Comparison of ENCODE assay signal across 8 cellular contexts in genomic region chr7:96320437-96320836, GRCh38. TPM values are rescaled to one million over a fixed set of nuclear protein-coding genes. Genes with fewer than 3 reads are reported as not detected.
DNase-seq lines count a peak whose midpoint lies in the region; ATAC-seq and TF ChIP-seq lines count a peak whose summit lies in the region.

No MANE protein-coding gene starts in this region.

- H3K79me2 ChIP-seq in neural progenitor cell (ENCODE audit: low read depth): peaks cover 57% of the 10 kb centered on the region

- H2AFZ ChIP-seq in neural progenitor cell (replicated peaks): no peak overlapping the region

- H3K27ac Mint-ChIP-seq in CD8-positive, alpha-beta memory T cell: peak overlapping the region; percentile 77 to 99 (median 93)
- H3K27ac Mint-ChIP-seq in neural progenitor cell: peak overlapping the region; percentile 96

- peak overlapping the region; percentile 87 to 97 (median 92) for H3K4me3 Mint-ChIP-seq in CD8-positive, alpha-beta memory T cell
- peak overlapping the region; percentile 94 for H3K4me3 Mint-ChIP-seq in neural progenitor cell

- no peaks in the 10 kb centered on the region for H3K27me3 ChIP-seq in CD8-positive, alpha-beta memory T cell (ENCODE audit: insufficient read depth, low read length, poor library complexity, severe bottlenecking)
- H3K27me3 ChIP-seq in body of pancreas: no peaks in the 10 kb centered on the region
- no peaks in the 10 kb centered on the region for H3K27me3 ChIP-seq in neural progenitor cell

- H3K36me3 Mint-ChIP-seq in CD8-positive, alpha-beta memory T cell: peaks cover 0 to 5% (median 0%) of the 10 kb centered on the region in 3 donors
- peaks cover 7% of the 10 kb centered on the region for H3K36me3 Mint-ChIP-seq in neural progenitor cell

- DNase-seq in CD8-positive, alpha-beta memory T cell: no peak
- DNase-seq in body of pancreas (no peak), neural progenitor cell (ENCODE audit: low spot score) (no peak), Ammon's horn (ENCODE audit: low spot score) (no peak), LoVo (ENCODE audit: low spot score) (no peak), SHP77 treated with DMSO at 0.1 percent for 48 hours (lab: John Stamatoyannopoulos, UW) (no peak)

- peaks cover 8% of the 10 kb centered on the region for H4K20me1 ChIP-seq in neural progenitor cell (ENCODE audit: low read depth)

- H3K36me3 ChIP-seq in CD8-positive, alpha-beta memory T cell (ENCODE audit: insufficient read depth, low read length): no peaks in the 10 kb centered on the region
- H3K36me3 ChIP-seq in body of pancreas (replicated peaks in 1 of 2; ENCODE audit: insufficient read depth in 1 of 2, low read depth in 2 of 2) (no peaks in the 10 kb centered on the region), neural progenitor cell (no peaks in the 10 kb centered on the region)

- intact Hi-C loops in body of pancreas (cut with DNase I): no loop called here

- H3K4me1 ChIP-seq in CD8-positive, alpha-beta memory T cell (ENCODE audit: insufficient read depth, low read length): peaks cover 10% of the 10 kb centered on the region
- peaks cover 38% of the 10 kb centered on the region for H3K4me1 ChIP-seq in body of pancreas
- H3K4me1 ChIP-seq in neural progenitor cell: peaks cover under 1% of the 10 kb centered on the region

- CTCF ChIA-PET in CD8-positive, alpha-beta memory T cell (lab: Charles Lee): no interaction called here

- H3K4me1 Mint-ChIP-seq in CD8-positive, alpha-beta memory T cell: peaks cover 24 to 43% (median 31%) of the 10 kb centered on the region in 3 donors
- peaks cover 12% of the 10 kb centered on the region for H3K4me1 Mint-ChIP-seq in neural progenitor cell

- POLR2A ChIA-PET in CD8-positive, alpha-beta memory T cell (lab: Charles Lee): no interaction called here

- H3K9me3 Mint-ChIP-seq in CD8-positive, alpha-beta memory T cell: no peaks in the 10 kb centered on the region
- peaks cover 2% of the 10 kb centered on the region for H3K9me3 Mint-ChIP-seq in neural progenitor cell

- no peak for TF ChIP-seq POLR2A in body of pancreas (IDR thresholded peaks at IDR 0.05)

- peak overlapping the region; percentile 79 for H3K4me2 ChIP-seq in neural progenitor cell

- no peaks in the 10 kb centered on the region for H3K27me3 Mint-ChIP-seq in CD8-positive, alpha-beta memory T cell
- H3K27me3 Mint-ChIP-seq in neural progenitor cell (ENCODE audit: insufficient read depth, low read depth): no peaks in the 10 kb centered on the region

- no peaks in the 10 kb centered on the region for H3K9me3 ChIP-seq in CD8-positive, alpha-beta memory T cell (ENCODE audit: low read length)
- H3K9me3 ChIP-seq in body of pancreas (no peaks in the 10 kb centered on the region), neural progenitor cell (ENCODE audit: low read depth) (no peaks in the 10 kb centered on the region)

- H3K4me3 ChIP-seq in CD8-positive, alpha-beta memory T cell (ENCODE audit: low read length): no peak overlapping the region
- H3K4me3 ChIP-seq in body of pancreas (no peak overlapping the region), neural progenitor cell (peak overlapping the region; percentile 68)

- whole genome bisulfite sequencing in body of pancreas, 2 donors: 11 to 18% methylated on average over 2 of the region's 2 CpGs

- H3K9ac ChIP-seq in neural progenitor cell: no peak overlapping the region

- peak overlapping the region; percentile 78 for H3K27ac ChIP-seq in CD8-positive, alpha-beta memory T cell (ENCODE audit: low read depth, low read length)
- H3K27ac ChIP-seq in body of pancreas (peak overlapping the region; percentile 93 to 99 (median 98)), neural progenitor cell (no peak overlapping the region)

- peaks cover 5% of the 10 kb centered on the region for H3F3A ChIP-seq in neural progenitor cell (ENCODE audit: low read depth)

- TF ChIP-seq CTCF in body of pancreas (IDR thresholded peaks at IDR 0.05) (no peak), neural progenitor cell (IDR thresholded peaks at IDR 0.05) (no peak)

- ATAC-seq in GM19463 (IDR thresholded peaks at IDR 0.05; ENCODE audit: unreplicated experiment): peak; percentile 35
- ATAC-seq in HG03521 (IDR thresholded peaks at IDR 0.05; ENCODE audit: unreplicated experiment): peak; percentile 41
- no peak for ATAC-seq in body of pancreas

RNA-seq across cellular contexts. Expression of gene SLC25A13, which starts 1.5 kb away (rescaled TPM):
- 10 to 100 TPM; 10.8 to 13.8 TPM for total RNA-seq in CD8-positive, alpha-beta memory T cell
- 9.7 TPM for polyA plus RNA-seq in CD8-positive, alpha-beta memory T cell
- total RNA-seq in body of pancreas: 10 to 100 TPM in 1 of 2 donors, 1 to 10 TPM in 1; 9.6 to 20.1 TPM
- 83.3 and 87.8 TPM in 2 replicates for total RNA-seq in neural progenitor cell (ENCODE audit: low replicate concordance)
